ENCODE assay signal across 13 cellular contexts in genomic region chr3:195385526-195385925, GRCh38. TPM values are rescaled to one million over a fixed set of nuclear protein-coding genes. Genes with fewer than 3 reads are reported as not detected.
A peak's percentile ranks its signal among the peaks of the same experiment; 100 is the strongest.
DNase-seq lines count a peak whose midpoint lies in the region; ATAC-seq, FAIRE-seq and TF ChIP-seq lines count a peak whose summit lies in the region.
"Had no signal": no experiment of that assay in that cellular context is flagged by ENCODE, and none has a peak within 500 bp of the region (broad histone marks: within the 10 kb centered on the region; RNA-seq: fewer than 3 reads in every experiment).

No MANE protein-coding gene starts in this region.

- no peak for ATAC-seq in GM21723 (IDR thresholded peaks at IDR 0.05; ENCODE audit: unreplicated experiment)
- ATAC-seq: activated naive CD8-positive, alpha-beta T cell treated with anti-CD3 and anti-CD28 coated beads, Interleukin-2, amount 50 U/mL, for 24 hours; esophagus mucosa had no signal

- FAIRE-seq in H54 (lab: Jason Lieb, UNC) = peak; percentile 98

- H3K4me3 ChIP-seq in foreskin fibroblast (ENCODE audit: low read depth in 1 of 2, low read length in 2 of 2) = no peak overlapping the region

- peak; percentile 25 for DNase-seq in H54 (ENCODE audit: insufficient read length, low spot score)
- DNase-seq in SK-MEL-5 (ENCODE audit: low read depth, low spot score) = peak; percentile 68
- DNase-seq in foreskin fibroblast = peak; percentile 2 to 12
- DNase-seq in pulmonary artery endothelial cell (ENCODE audit: low read depth, low spot score) = peak; percentile 60
- DNase-seq in NCI-H526 treated with DMSO at 0.1 percent for 48 hours (lab: John Stamatoyannopoulos, UW) = no peak
- DNase-seq in pons (ENCODE audit: low spot score) = no peak
- DNase-seq: activated CD4-positive, alpha-beta T cell treated with anti-CD3 and anti-CD28 coated beads, Interleukin-2, amount 50 U/mL, for 4 hours; activated naive CD8-positive, alpha-beta T cell treated with anti-CD3 and anti-CD28 coated beads, Interleukin-2, amount 50 U/mL, for 24 hours; MM.1S; NCI-H510A; stimulated activated CD8-positive, alpha-beta memory T cell treated with anti-CD3 and anti-CD28 coated beads, Interleukin-4, amount 100 ng/mL, for 48 hours had no signal

- in situ Hi-C loops in SK-MEL-5 (cut with HindIII; ENCODE audit: low pct_unique_long_range_greater_than_20kb, low sequenced_read_pairs) = no loop called here

- no peak for TF ChIP-seq POLR2A in H54 (IDR thresholded peaks at IDR 0.05; ENCODE audit: low read depth, low read length)

- no peak for TF ChIP-seq CTCF in foreskin fibroblast (IDR thresholded peaks at IDR 0.05; ENCODE audit: low read depth, low read length)

RNA-seq across cellular contexts. Expression of gene ACAP2, which starts 57.3 kb away (rescaled TPM):
- total RNA-seq in SK-MEL-5 (2014; rRNA removed; shearing (Covaris generic)) = 71.4 and 84.7 TPM in 2 replicates
- polyA plus RNA-seq in SK-MEL-5 (2015; cell fraction: cytosol; rRNA removed) = 33.9 and 49.5 TPM in 2 replicates
- 39.1 and 44.4 TPM in 2 replicates for polyA plus RNA-seq in SK-MEL-5 (2015; cell fraction: nucleus; rRNA removed)
- 47.7 and 52.8 TPM in 2 replicates for total RNA-seq in pulmonary artery endothelial cell

Comparison
In these comparisons a context has a peak if more than half of its experiments do, and no peak if none do; other contexts are left out.
1. DNase-seq: peak in H54 (single experiment), SK-MEL-5 (single experiment), foreskin fibroblast (2 of 2) and pulmonary artery endothelial cell (single experiment); none in NCI-H526 treated with DMSO at 0.1 percent for 48 hours (single experiment) and pons (single experiment).